ENCODE assay signal across 21 cellular contexts in the genomic region with DNA sequence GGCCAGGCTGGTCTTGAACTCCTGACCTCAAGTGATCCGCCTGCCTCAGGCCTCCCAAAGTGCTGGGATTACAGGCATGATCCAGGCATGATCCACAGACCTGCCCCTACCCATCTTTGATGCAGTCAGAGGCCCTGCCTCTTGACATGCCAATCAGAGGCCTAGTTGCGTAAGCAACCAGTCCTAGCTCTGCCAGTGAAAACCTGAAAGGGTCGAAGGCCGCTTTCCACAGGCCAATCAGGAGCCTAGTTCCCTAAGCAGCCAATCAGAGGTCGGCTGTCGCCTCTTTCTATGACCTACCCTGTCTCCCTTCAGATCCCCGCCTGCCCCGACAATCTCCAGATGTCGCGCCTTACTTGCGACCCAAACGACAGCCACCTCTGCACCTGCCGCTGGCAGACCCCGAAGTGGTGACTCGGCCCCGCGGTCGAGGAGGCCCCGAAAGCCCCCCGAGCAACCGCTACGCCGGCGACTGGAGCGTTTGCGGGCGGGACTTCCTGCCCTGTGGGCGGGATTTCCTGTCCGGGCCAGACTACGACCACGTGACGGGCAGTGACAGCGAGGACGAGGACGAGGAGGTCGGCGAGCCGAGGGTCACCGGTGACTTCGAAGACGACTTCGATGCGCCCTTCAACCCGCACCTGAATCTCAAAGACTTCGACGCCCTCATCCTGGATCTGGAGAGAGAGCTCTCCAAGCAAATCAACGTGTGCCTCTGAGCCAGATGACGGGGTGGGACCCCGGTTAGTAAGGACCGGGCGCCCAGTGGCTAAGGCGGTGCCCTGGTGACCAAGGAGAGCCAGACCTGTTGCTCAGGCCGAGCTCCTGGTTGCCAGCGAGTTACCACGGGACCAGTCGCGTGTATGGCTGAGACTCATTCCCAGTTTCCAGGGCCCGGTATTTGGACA. TPM values are rescaled to one million over a fixed set of nuclear protein-coding genes. Genes with fewer than 3 reads are reported as not detected.
DNase-seq lines count a peak whose midpoint lies in the region; FAIRE-seq and TF ChIP-seq lines count a peak whose summit lies in the region.
"Had no signal": no experiment of that assay in that cellular context is flagged by ENCODE, and none has a peak within 500 bp of the region (broad histone marks: within the 10 kb centered on the region; RNA-seq: fewer than 3 reads in every experiment).

No MANE protein-coding gene starts in this region.

- TF ChIP-seq POLR2A in endothelial cell of umbilical vein (IDR thresholded peaks at IDR 0.05; ENCODE audit: low read depth, low read length) (no peak), sigmoid colon (IDR thresholded peaks at IDR 0.05) (no peak)

- no peaks in the 10 kb centered on the region for H3K9me3 Mint-ChIP-seq in activated CD4-positive, alpha-beta T cell treated with anti-CD3 and anti-CD28 coated beads, Interleukin-2, amount 10 ng/mL, durations not matched to agents 24 days and 14 days
- H3K9me3 Mint-ChIP-seq: activated naive CD4-positive, alpha-beta T cell treated with anti-CD3 and anti-CD28 coated beads, Interleukin-2, amount 50 U/mL, for 72 hours; activated T-cell treated with anti-CD3 and anti-CD28 coated beads, Interleukin-2, amount 50 U/mL, for 24 hours; IgD-negative memory B cell; neural progenitor cell had no signal

- no peak overlapping the region for H3K9ac ChIP-seq in endothelial cell of umbilical vein (replicated peaks; ENCODE audit: extremely low read depth, insufficient read depth, low read length)
- H3K9ac ChIP-seq: neural progenitor cell had no signal

- peaks cover 9% of the 10 kb centered on the region for H3K79me2 ChIP-seq in endothelial cell of umbilical vein (ENCODE audit: control insufficient read depth, insufficient read depth, low read length)

- H3K27me3 ChIP-seq in endothelial cell of umbilical vein (ENCODE audit: control insufficient read depth in 2 of 2, insufficient read depth in 2 of 2, low read length in 2 of 2), result no peaks in the 10 kb centered on the region
- no peaks in the 10 kb centered on the region for H3K27me3 ChIP-seq in sigmoid colon
- H3K27me3 ChIP-seq: breast epithelium, hepatocyte, neural progenitor cell had no signal

- H3K27ac ChIP-seq in endothelial cell of umbilical vein (ENCODE audit: insufficient read depth, low read depth, low read length) (no peak overlapping the region), sigmoid colon (peak overlapping the region; percentile 62 to 76 (median 66))
- H3K27ac ChIP-seq: breast epithelium, hepatocyte, neural progenitor cell had no signal

- H4K20me1 ChIP-seq in endothelial cell of umbilical vein (replicated peaks; ENCODE audit: control insufficient read depth, extremely low read depth, insufficient read depth, low read length), result no peaks in the 10 kb centered on the region

- peaks cover 19% of the 10 kb centered on the region for H3K36me3 Mint-ChIP-seq in activated CD4-positive, alpha-beta T cell treated with anti-CD3 and anti-CD28 coated beads, Interleukin-2, amount 10 ng/mL, durations not matched to agents 24 days and 14 days (ENCODE audit: low read depth)

- no peak overlapping the region for H3K4me3 ChIP-seq in endothelial cell of umbilical vein (replicated peaks in 1 of 3; ENCODE audit: insufficient read depth in 1 of 3, low read depth in 1 of 3, low read length in 3 of 3)
- H3K4me3 ChIP-seq in sigmoid colon, result no peak overlapping the region
- H3K4me3 ChIP-seq: breast epithelium, hepatocyte, neural progenitor cell had no signal

- CTCF ChIA-PET in endothelial cell of umbilical vein (lab: Charles Lee), result interaction anchor here (0.7 to 3.3 kb wide), 2 partner anchors 12 to 21 kb away, joined by 3 to 24 read pairs; no protein-coding TSS in a partner anchor

- DNase-seq in NCI-H82 (lab: John Stamatoyannopoulos, UW) (peak; percentile 26), NCI-H82 treated with DMSO at 0.1 percent for 48 hours (lab: John Stamatoyannopoulos, UW; ENCODE audit: unreplicated experiment) (no peak), endothelial cell of umbilical vein (ENCODE audit: low read depth, low spot score) (no peak), sigmoid colon (no peak), NCI-H748 (lab: John Stamatoyannopoulos, UW; ENCODE audit: unreplicated experiment) (no peak), DMS114 treated with DMSO at 0.1 percent for 48 hours (lab: John Stamatoyannopoulos, UW; ENCODE audit: unreplicated experiment) (no peak)
- no peak for DNase-seq in activated CD4-positive, alpha-beta T cell treated with anti-CD3 and anti-CD28 coated beads, Interleukin-2, amount 10 ng/mL, durations not matched to agents 24 days and 14 days
- DNase-seq: activated CD4-positive, alpha-beta T cell treated with anti-CD3 and anti-CD28 coated beads, Interleukin-2, amount 50 U/mL, for 4 hours; activated T-cell treated with anti-CD3 and anti-CD28 coated beads, Interleukin-2, amount 50 U/mL, for 24 hours; midbrain; stimulated activated naive CD8-positive, alpha-beta T cell treated with anti-CD3 and anti-CD28 coated beads, Interleukin-15, Interleukin-2, amounts not matched to agents 100 U/mL and 50 U/mL, for 24 hours had no signal

- H3K4me3 Mint-ChIP-seq in activated CD4-positive, alpha-beta T cell treated with anti-CD3 and anti-CD28 coated beads, Interleukin-2, amount 10 ng/mL, durations not matched to agents 24 days and 14 days, result no peak overlapping the region
- H3K4me3 Mint-ChIP-seq: activated T-cell treated with anti-CD3 and anti-CD28 coated beads, Interleukin-2, amount 50 U/mL, for 24 hours; IgD-negative memory B cell; neural progenitor cell had no signal

- POLR2A ChIA-PET in endothelial cell of umbilical vein (lab: Charles Lee), result interaction anchor here (0.7 kb wide), 1 partner anchor 1001 kb away, joined by 3 read pairs; no protein-coding TSS in a partner anchor

- no peaks in the 10 kb centered on the region for H3K9me1 ChIP-seq in endothelial cell of umbilical vein (replicated peaks; ENCODE audit: control insufficient read depth, extremely low read depth, insufficient read depth, low read length)

- peaks cover 33 to 63% of the 10 kb centered on the region in 2 experiments for H3K36me3 ChIP-seq in endothelial cell of umbilical vein (ENCODE audit: control insufficient read depth in 2 of 2, extremely low read depth in 1 of 2, insufficient read depth in 2 of 2, low read length in 2 of 2)
- H3K36me3 ChIP-seq in sigmoid colon, result peaks cover 51 to 91% (median 66%) of the 10 kb centered on the region in 4 donors
- H3K36me3 ChIP-seq: breast epithelium had no signal

- TF ChIP-seq CTCF in endothelial cell of umbilical vein (IDR thresholded peaks at IDR 0.05; ENCODE audit: extremely low read depth in 1 of 2, insufficient read depth in 1 of 2, low read depth in 1 of 2, low read length in 2 of 2) (no peak), sigmoid colon (IDR thresholded peaks at IDR 0.05) (no peak)

- no peak overlapping the region for H3K4me2 ChIP-seq in endothelial cell of umbilical vein (ENCODE audit: insufficient read depth, low read length)
- H3K4me2 ChIP-seq: hepatocyte, neural progenitor cell had no signal

- H3K9me3 ChIP-seq in endothelial cell of umbilical vein (replicated peaks; ENCODE audit: control insufficient read depth, insufficient read depth, low read length), result no peaks in the 10 kb centered on the region
- no peaks in the 10 kb centered on the region for H3K9me3 ChIP-seq in sigmoid colon
- H3K9me3 ChIP-seq: breast epithelium had no signal

- dilution Hi-C loops in endothelial cell of umbilical vein (cut with MboI; ENCODE audit: extremely low pct_ligation_motif_present, low sequenced_read_pairs), result no loop called here

- FAIRE-seq in endothelial cell of umbilical vein (lab: Jason Lieb, UNC), result no peak
- FAIRE-seq: RCC 7860 had no signal

- no peak overlapping the region for H3K27ac Mint-ChIP-seq in activated CD4-positive, alpha-beta T cell treated with anti-CD3 and anti-CD28 coated beads, Interleukin-2, amount 10 ng/mL, durations not matched to agents 24 days and 14 days
- H3K27ac Mint-ChIP-seq: activated T-cell treated with anti-CD3 and anti-CD28 coated beads, Interleukin-2, amount 50 U/mL, for 24 hours; IgD-negative memory B cell; neural progenitor cell had no signal

- WGBS in sigmoid colon, 2 donors, result 94 to 95% methylated on average over 58 of the region's 58 CpGs

- no peaks in the 10 kb centered on the region for H3K4me1 Mint-ChIP-seq in activated CD4-positive, alpha-beta T cell treated with anti-CD3 and anti-CD28 coated beads, Interleukin-2, amount 10 ng/mL, durations not matched to agents 24 days and 14 days
- H3K4me1 Mint-ChIP-seq: IgD-negative memory B cell had no signal

- no TSS peak for BruUV-seq in endothelial cell of umbilical vein (replicated peaks; lab: Mats Ljungman, UMichigan)

- H2AFZ ChIP-seq in endothelial cell of umbilical vein (ENCODE audit: low read depth, low read length), result no peak overlapping the region
- H2AFZ ChIP-seq: hepatocyte, neural progenitor cell had no signal

- intact Hi-C loops in endothelial cell of umbilical vein (cut with micrococcal nuclease) (no loop called here), sigmoid colon (cut with DNase I) (no loop called here)
- intact Hi-C loops in activated CD4-positive, alpha-beta T cell treated with anti-CD3 and anti-CD28 coated beads, Interleukin-2, amount 10 ng/mL, durations not matched to agents 24 days and 14 days (cut with micrococcal nuclease), result no loop called here

- TF ChIP-seq EP300 in sigmoid colon (IDR thresholded peaks at IDR 0.05), result no peak

- H3K4me1 ChIP-seq in endothelial cell of umbilical vein (ENCODE audit: control insufficient read depth, extremely low read depth, insufficient read depth, low read length), result peaks cover under 1% of the 10 kb centered on the region
- H3K4me1 ChIP-seq in sigmoid colon, result peaks cover 0 to 36% (median 19%) of the 10 kb centered on the region in 4 donors
- H3K4me1 ChIP-seq: breast epithelium, neural progenitor cell had no signal

- H3K27me3 Mint-ChIP-seq in activated CD4-positive, alpha-beta T cell treated with anti-CD3 and anti-CD28 coated beads, Interleukin-2, amount 10 ng/mL, durations not matched to agents 24 days and 14 days, result peaks cover 2% of the 10 kb centered on the region
- H3K27me3 Mint-ChIP-seq: activated T-cell treated with anti-CD3 and anti-CD28 coated beads, Interleukin-2, amount 50 U/mL, for 24 hours had no signal

RNA-seq across cellular contexts. Expression of a gene that starts 6.3 kb away (rescaled TPM):
- polyA plus RNA-seq in PFSK-1 (2012; ENCODE audit: insufficient read length, low read depth), result 40.7 TPM
- 35.3 and 38.2 TPM in 2 replicates for total RNA-seq in endothelial cell of umbilical vein
- polyA plus RNA-seq in endothelial cell of umbilical vein, result 33.1 and 40.1 TPM in 2 replicates
- polyA plus RNA-seq in endothelial cell of umbilical vein (2011; cell fraction: cytosol; rRNA removed), result 16.2 and 20.1 TPM in 2 replicates
- polyA plus RNA-seq in endothelial cell of umbilical vein (2011; cell fraction: nucleus; rRNA removed), result 36.6 and 47.6 TPM in 2 replicates
- polyA plus RNA-seq in endothelial cell of umbilical vein (2012), result 14.9 and 17.7 TPM in 2 replicates
- 14.3 and 18.3 TPM in 2 replicates for polyA minus RNA-seq in endothelial cell of umbilical vein
- 33.7 TPM for polyA minus RNA-seq in endothelial cell of umbilical vein (2011; cell fraction: cytosol; rRNA and poly(A)+ RNA removed)
- polyA minus RNA-seq in endothelial cell of umbilical vein (2011; cell fraction: nucleus; rRNA and poly(A)+ RNA removed), result 9.8 and 16.8 TPM in 2 replicates
- 10 to 100 TPM; 29.6 to 39.9 (median 35.8) TPM for total RNA-seq in sigmoid colon
- polyA plus RNA-seq in sigmoid colon, result 1 to 10 TPM; 1.2 to 5.6 (median 4.8) TPM
- 1.1 and 1.3 TPM in 2 replicates for total RNA-seq in activated CD4-positive, alpha-beta T cell treated with anti-CD3 and anti-CD28 coated beads, Interleukin-2, amount 10 ng/mL, durations not matched to agents 24 days and 14 days
- polyA plus RNA-seq: IgD-negative memory B cell had no signal

RNA-seq across cellular contexts. Expression of a gene that starts 31.5 kb away (rescaled TPM):
- polyA plus RNA-seq in PFSK-1 (2012; ENCODE audit: insufficient read length, low read depth), result not detected
- total RNA-seq in endothelial cell of umbilical vein (not detected in 2 replicates), sigmoid colon (not detected)
- polyA plus RNA-seq in endothelial cell of umbilical vein (not detected in 2 replicates), sigmoid colon (not detected)
- polyA plus RNA-seq in endothelial cell of umbilical vein (2011; cell fraction: cytosol; rRNA removed), result not detected in 2 replicates
- not detected in 2 replicates for polyA plus RNA-seq in endothelial cell of umbilical vein (2011; cell fraction: nucleus; rRNA removed)
- polyA plus RNA-seq in endothelial cell of umbilical vein (2012), result not detected in 2 replicates
- not detected in 2 replicates for polyA minus RNA-seq in endothelial cell of umbilical vein
- not detected for polyA minus RNA-seq in endothelial cell of umbilical vein (2011; cell fraction: cytosol; rRNA and poly(A)+ RNA removed)
- not detected in 2 replicates for polyA minus RNA-seq in endothelial cell of umbilical vein (2011; cell fraction: nucleus; rRNA and poly(A)+ RNA removed)
- total RNA-seq in activated CD4-positive, alpha-beta T cell treated with anti-CD3 and anti-CD28 coated beads, Interleukin-2, amount 10 ng/mL, durations not matched to agents 24 days and 14 days, result not detected in 2 replicates
- total RNA-seq: A172; activated naive CD4-positive, alpha-beta T cell treated with anti-CD3 and anti-CD28 coated beads, Interleukin-2, amount 50 U/mL, for 72 hours; breast epithelium; hepatocyte; renal cortical epithelial cell; ureter had no signal
- polyA plus RNA-seq: hepatocyte, IgD-negative memory B cell had no signal

Comparison
In these comparisons a context has a peak if more than half of its experiments do, and no peak if none do; other contexts are left out.
1. RNA of a gene that starts 6.3 kb away (total RNA-seq): 29.6 to 39.9 TPM in sigmoid colon and 35.3 to 38.2 TPM in endothelial cell of umbilical vein; 1.1 to 1.3 TPM in activated CD4-positive, alpha-beta T cell treated with anti-CD3 and anti-CD28 coated beads, Interleukin-2, amount 10 ng/mL, durations not matched to agents 24 days and 14 days; every median in the first group is over 10 times any median in the second.